8 cellular contexts compared by ENCODE assay signal in the genomic region with DNA sequence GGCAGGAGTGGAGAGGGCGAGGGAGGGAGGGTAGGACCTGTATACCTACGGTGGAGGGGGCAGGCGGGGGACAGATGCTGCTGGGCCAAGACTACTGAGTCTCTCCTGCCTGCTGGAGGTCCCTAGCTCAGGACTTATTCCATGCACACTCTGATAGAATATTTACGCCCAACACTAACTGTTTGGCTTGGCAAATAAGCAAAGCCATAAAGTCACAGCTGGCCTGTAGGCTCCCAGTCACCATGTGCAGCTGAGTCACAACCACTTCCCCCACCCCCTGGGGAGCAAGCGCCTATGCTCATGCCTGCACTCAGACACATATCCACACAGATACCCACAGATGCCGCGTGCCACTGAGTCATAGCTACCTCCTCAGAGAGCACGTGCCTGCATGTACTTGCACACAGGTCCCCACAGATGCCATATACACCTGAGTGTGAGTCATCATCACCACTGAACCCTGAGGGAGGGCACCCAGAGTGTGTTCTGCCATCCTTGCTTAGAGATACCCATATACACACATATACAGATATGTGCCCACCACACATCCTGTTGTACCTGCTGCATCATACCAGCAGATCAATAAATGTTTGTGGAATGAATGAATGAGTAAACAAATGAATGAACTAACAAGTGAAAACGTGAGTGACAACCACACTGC.
DNase-seq lines count a peak whose midpoint lies in the region; ATAC-seq and TF ChIP-seq lines count a peak whose summit lies in the region.

No MANE protein-coding gene starts in this region.

- H3K27me3 ChIP-seq in iPS-15b (ENCODE audit: control insufficient read depth, insufficient read depth, low read length), result no peaks in the 10 kb centered on the region

- TF ChIP-seq CTCF in LNCaP clone FGC (IDR thresholded peaks at IDR 0.05; ENCODE audit: control insufficient read depth, extremely low read depth, insufficient read depth), result no peak

- DNase-seq in COR-L47 (lab: John Stamatoyannopoulos, UW) (peak; percentile 19), LNCaP clone FGC (ENCODE audit: low read depth) (peak; percentile 88), T-helper 9 cell (peak; percentile 63), astrocyte of the hippocampus (ENCODE audit: low read depth, low spot score) (peak; percentile 98), inferior parietal cortex (ENCODE audit: extremely low spot score) (no peak)
- DNase-seq in stimulated activated CD4-positive, alpha-beta T cell treated with anti-CD3 and anti-CD28 coated beads, Interleukin-12 subunit alpha, Interleukin-12 subunit beta, amount 100 ng/mL, for 48 hours (ENCODE audit: low read depth in 2 of 3, low spot score in 1 of 3), result peak; percentile 87 to 96 (median 88)

- peak; percentile 52 for ATAC-seq in GM21619 (IDR thresholded peaks at IDR 0.05; ENCODE audit: unreplicated experiment)

- no peaks in the 10 kb centered on the region for H3K9me3 ChIP-seq in iPS-15b (ENCODE audit: control insufficient read depth, insufficient read depth, low read length)

- H3K4me1 ChIP-seq in iPS-15b (ENCODE audit: control insufficient read depth, insufficient read depth, low read length), result peaks cover 16% of the 10 kb centered on the region

- no peaks in the 10 kb centered on the region for H3K36me3 ChIP-seq in iPS-15b (ENCODE audit: control insufficient read depth, insufficient read depth, low read length)

- H3K9ac ChIP-seq in iPS-15b (ENCODE audit: low read depth, low read length), result peak overlapping the region; percentile 83

- H3K4me3 ChIP-seq in LNCaP clone FGC (ENCODE audit: low read depth, low read length) (no peak overlapping the region), iPS-15b (ENCODE audit: low read depth, low read length) (peak overlapping the region; percentile 73)
